ENCODE assay signal across 1 cellular context in the genomic region with DNA sequence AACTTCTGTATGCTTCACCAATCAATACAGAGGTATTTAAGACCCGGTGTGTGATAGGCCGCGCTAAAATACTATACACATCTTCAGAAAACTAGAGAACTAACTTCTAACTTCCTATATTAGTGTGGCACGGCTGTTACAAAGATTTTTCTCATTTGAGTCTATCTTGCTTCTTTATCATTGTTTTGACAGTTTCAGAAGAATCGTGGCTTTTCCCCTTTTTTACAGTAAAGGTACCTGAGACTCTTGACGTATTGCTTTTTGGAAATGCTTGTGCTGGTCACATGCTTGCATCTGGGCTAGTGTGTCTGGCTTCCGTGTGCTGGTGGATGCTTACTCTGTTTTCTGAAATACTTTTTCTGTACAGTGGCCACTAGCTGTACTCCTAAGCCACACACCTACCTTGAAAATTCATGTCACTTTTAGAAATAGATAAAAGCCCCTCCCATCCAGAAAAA.
A peak's percentile ranks its signal among the peaks of the same experiment; 100 is the strongest.
TF ChIP-seq lines count a peak whose summit lies in the region.

No MANE protein-coding gene starts in this region.

TF ChIP-seq in GM12878, 131 proteins besides CTCF, POLR2A, EP300 and RAD21 (continued from another document and continues in another):
- TF ChIP-seq, protein P1, sequence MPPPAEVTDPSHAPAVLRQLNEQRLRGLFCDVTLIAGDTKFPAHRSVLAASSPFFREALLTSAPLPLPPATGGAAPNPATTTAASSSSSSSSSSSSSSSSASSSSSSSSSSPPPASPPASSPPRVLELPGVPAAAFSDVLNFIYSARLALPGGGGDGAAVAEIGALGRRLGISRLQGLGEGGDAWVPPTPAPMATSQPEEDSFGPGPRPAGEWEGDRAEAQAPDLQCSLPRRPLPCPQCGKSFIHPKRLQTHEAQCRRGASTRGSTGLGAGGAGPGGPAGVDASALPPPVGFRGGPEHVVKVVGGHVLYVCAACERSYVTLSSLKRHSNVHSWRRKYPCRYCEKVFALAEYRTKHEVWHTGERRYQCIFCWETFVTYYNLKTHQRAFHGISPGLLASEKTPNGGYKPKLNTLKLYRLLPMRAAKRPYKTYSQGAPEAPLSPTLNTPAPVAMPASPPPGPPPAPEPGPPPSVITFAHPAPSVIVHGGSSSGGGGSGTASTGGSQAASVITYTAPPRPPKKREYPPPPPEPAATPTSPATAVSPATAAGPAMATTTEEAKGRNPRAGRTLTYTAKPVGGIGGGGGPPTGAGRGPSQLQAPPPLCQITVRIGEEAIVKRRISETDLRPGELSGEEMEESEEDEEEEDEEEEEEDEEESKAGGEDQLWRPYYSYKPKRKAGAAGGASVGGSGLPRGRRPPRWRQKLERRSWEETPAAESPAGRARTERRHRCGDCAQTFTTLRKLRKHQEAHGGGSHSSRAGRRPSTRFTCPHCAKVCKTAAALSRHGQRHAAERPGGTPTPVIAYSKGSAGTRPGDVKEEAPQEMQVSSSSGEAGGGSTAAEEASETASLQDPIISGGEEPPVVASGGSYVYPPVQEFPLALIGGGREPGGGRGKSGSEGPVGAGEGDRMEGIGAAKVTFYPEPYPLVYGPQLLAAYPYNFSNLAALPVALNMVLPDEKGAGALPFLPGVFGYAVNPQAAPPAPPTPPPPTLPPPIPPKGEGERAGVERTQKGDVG (CRISPR knock-in tag; IDR thresholded peaks at IDR 0.05) = no peak
- TF ChIP-seq CREM (IDR thresholded peaks at IDR 0.05; ENCODE audit: low read depth) = peak; percentile 32; the same call in 1 of the 2 replicates
- no peak for TF ChIP-seq EZH2 (IDR thresholded peaks at IDR 0.05; ENCODE audit: borderline replicate concordance, control insufficient read depth, low read depth, low read length)
- TF ChIP-seq JUNB (IDR thresholded peaks at IDR 0.05) = peak; percentile 51
- peak; percentile 64 for TF ChIP-seq RAD51 (IDR thresholded peaks at IDR 0.05)
- no peak for TF ChIP-seq RELA (IDR thresholded peaks at IDR 0.05; ENCODE audit: borderline replicate concordance, partially characterized antibody)
- TF ChIP-seq TARDBP (IDR thresholded peaks at IDR 0.05; ENCODE audit: borderline replicate concordance) = no peak
- no peak for TF ChIP-seq ZSCAN29 (IDR thresholded peaks at IDR 0.05)
- TF ChIP-seq MTA2 (IDR thresholded peaks at IDR 0.05; ENCODE audit: low read depth) = no peak
- no peak for TF ChIP-seq SRF (IDR thresholded peaks at IDR 0.05; ENCODE audit: low read depth in 2 of 2, low read length in 2 of 2)
- TF ChIP-seq MXI1 (IDR thresholded peaks at IDR 0.05; ENCODE audit: low read depth, low read length) = 0 out of 2 replicates have a peak, but pooled peaks have one; percentile 30
- no peak for TF ChIP-seq SIX5 (IDR thresholded peaks at IDR 0.05; ENCODE audit: low read depth, low read length, severe bottlenecking)
- TF ChIP-seq, protein P2, sequence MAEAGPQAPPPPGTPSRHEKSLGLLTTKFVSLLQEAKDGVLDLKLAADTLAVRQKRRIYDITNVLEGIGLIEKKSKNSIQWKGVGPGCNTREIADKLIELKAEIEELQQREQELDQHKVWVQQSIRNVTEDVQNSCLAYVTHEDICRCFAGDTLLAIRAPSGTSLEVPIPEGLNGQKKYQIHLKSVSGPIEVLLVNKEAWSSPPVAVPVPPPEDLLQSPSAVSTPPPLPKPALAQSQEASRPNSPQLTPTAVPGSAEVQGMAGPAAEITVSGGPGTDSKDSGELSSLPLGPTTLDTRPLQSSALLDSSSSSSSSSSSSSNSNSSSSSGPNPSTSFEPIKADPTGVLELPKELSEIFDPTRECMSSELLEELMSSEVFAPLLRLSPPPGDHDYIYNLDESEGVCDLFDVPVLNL (IDR thresholded peaks at IDR 0.05; ENCODE audit: low read depth, low read length) = no peak
- TF ChIP-seq MEF2B (IDR thresholded peaks at IDR 0.05; ENCODE audit: partially characterized antibody, poor library complexity, severe bottlenecking) = no peak
- TF ChIP-seq TCF12 (IDR thresholded peaks at IDR 0.05; ENCODE audit: low read depth, low read length) = no peak
- no peak for TF ChIP-seq SMARCA5 (IDR thresholded peaks at IDR 0.05)
- peak; percentile 54 to 64; a peak in 3 of 4 replicates for TF ChIP-seq BHLHE40 (IDR thresholded peaks at IDR 0.05; ENCODE audit: borderline replicate concordance in 1 of 2, low read depth in 2 of 2, low read length in 1 of 2)
- no peak for TF ChIP-seq CHD4 (IDR thresholded peaks at IDR 0.05)
- no peak for TF ChIP-seq POLR2AphosphoS2 (IDR thresholded peaks at IDR 0.05; ENCODE audit: low read depth, low read length)
- peak; percentile 47; the same call in 1 of the 2 replicates for TF ChIP-seq EED (IDR thresholded peaks at IDR 0.05; ENCODE audit: low read depth)
- TF ChIP-seq, protein P3, sequence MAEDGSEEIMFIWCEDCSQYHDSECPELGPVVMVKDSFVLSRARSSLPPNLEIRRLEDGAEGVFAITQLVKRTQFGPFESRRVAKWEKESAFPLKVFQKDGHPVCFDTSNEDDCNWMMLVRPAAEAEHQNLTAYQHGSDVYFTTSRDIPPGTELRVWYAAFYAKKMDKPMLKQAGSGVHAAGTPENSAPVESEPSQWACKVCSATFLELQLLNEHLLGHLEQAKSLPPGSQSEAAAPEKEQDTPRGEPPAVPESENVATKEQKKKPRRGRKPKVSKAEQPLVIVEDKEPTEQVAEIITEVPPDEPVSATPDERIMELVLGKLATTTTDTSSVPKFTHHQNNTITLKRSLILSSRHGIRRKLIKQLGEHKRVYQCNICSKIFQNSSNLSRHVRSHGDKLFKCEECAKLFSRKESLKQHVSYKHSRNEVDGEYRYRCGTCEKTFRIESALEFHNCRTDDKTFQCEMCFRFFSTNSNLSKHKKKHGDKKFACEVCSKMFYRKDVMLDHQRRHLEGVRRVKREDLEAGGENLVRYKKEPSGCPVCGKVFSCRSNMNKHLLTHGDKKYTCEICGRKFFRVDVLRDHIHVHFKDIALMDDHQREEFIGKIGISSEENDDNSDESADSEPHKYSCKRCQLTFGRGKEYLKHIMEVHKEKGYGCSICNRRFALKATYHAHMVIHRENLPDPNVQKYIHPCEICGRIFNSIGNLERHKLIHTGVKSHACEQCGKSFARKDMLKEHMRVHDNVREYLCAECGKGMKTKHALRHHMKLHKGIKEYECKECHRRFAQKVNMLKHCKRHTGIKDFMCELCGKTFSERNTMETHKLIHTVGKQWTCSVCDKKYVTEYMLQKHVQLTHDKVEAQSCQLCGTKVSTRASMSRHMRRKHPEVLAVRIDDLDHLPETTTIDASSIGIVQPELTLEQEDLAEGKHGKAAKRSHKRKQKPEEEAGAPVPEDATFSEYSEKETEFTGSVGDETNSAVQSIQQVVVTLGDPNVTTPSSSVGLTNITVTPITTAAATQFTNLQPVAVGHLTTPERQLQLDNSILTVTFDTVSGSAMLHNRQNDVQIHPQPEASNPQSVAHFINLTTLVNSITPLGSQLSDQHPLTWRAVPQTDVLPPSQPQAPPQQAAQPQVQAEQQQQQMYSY (CRISPR knock-in tag; IDR thresholded peaks at IDR 0.05) = no peak
- TF ChIP-seq, protein P4, sequence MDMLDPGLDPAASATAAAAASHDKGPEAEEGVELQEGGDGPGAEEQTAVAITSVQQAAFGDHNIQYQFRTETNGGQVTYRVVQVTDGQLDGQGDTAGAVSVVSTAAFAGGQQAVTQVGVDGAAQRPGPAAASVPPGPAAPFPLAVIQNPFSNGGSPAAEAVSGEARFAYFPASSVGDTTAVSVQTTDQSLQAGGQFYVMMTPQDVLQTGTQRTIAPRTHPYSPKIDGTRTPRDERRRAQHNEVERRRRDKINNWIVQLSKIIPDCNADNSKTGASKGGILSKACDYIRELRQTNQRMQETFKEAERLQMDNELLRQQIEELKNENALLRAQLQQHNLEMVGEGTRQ (IDR thresholded peaks at IDR 0.05; ENCODE audit: borderline replicate concordance, low read depth, low read length) = no peak
- TF ChIP-seq, protein P5, sequence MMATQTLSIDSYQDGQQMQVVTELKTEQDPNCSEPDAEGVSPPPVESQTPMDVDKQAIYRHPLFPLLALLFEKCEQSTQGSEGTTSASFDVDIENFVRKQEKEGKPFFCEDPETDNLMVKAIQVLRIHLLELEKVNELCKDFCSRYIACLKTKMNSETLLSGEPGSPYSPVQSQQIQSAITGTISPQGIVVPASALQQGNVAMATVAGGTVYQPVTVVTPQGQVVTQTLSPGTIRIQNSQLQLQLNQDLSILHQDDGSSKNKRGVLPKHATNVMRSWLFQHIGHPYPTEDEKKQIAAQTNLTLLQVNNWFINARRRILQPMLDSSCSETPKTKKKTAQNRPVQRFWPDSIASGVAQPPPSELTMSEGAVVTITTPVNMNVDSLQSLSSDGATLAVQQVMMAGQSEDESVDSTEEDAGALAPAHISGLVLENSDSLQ (IDR thresholded peaks at IDR 0.05) = no peak
- no peak for TF ChIP-seq CREB1 (IDR thresholded peaks at IDR 0.05; ENCODE audit: low read depth)
- TF ChIP-seq SREBF2 (IDR thresholded peaks at IDR 0.05; ENCODE audit: low read length) = no peak
- no peak; the same call in 1 of the 2 replicates for TF ChIP-seq NFIC (IDR thresholded peaks at IDR 0.05; ENCODE audit: low read depth, low read length)
- TF ChIP-seq MYB (IDR thresholded peaks at IDR 0.05; ENCODE audit: borderline replicate concordance, low read depth, low read length) = no peak
- TF ChIP-seq, protein P6, sequence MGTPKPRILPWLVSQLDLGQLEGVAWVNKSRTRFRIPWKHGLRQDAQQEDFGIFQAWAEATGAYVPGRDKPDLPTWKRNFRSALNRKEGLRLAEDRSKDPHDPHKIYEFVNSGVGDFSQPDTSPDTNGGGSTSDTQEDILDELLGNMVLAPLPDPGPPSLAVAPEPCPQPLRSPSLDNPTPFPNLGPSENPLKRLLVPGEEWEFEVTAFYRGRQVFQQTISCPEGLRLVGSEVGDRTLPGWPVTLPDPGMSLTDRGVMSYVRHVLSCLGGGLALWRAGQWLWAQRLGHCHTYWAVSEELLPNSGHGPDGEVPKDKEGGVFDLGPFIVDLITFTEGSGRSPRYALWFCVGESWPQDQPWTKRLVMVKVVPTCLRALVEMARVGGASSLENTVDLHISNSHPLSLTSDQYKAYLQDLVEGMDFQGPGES (IDR thresholded peaks at IDR 0.05) = no peak
- no peak for TF ChIP-seq WRNIP1 (IDR thresholded peaks at IDR 0.05; ENCODE audit: borderline replicate concordance, low read depth, low read length)
- TF ChIP-seq MYC (IDR thresholded peaks at IDR 0.05; ENCODE audit: insufficient read depth, insufficient read length, insufficient replicate concordance, low read length, severe bottlenecking) = no peak
- TF ChIP-seq, protein P7, sequence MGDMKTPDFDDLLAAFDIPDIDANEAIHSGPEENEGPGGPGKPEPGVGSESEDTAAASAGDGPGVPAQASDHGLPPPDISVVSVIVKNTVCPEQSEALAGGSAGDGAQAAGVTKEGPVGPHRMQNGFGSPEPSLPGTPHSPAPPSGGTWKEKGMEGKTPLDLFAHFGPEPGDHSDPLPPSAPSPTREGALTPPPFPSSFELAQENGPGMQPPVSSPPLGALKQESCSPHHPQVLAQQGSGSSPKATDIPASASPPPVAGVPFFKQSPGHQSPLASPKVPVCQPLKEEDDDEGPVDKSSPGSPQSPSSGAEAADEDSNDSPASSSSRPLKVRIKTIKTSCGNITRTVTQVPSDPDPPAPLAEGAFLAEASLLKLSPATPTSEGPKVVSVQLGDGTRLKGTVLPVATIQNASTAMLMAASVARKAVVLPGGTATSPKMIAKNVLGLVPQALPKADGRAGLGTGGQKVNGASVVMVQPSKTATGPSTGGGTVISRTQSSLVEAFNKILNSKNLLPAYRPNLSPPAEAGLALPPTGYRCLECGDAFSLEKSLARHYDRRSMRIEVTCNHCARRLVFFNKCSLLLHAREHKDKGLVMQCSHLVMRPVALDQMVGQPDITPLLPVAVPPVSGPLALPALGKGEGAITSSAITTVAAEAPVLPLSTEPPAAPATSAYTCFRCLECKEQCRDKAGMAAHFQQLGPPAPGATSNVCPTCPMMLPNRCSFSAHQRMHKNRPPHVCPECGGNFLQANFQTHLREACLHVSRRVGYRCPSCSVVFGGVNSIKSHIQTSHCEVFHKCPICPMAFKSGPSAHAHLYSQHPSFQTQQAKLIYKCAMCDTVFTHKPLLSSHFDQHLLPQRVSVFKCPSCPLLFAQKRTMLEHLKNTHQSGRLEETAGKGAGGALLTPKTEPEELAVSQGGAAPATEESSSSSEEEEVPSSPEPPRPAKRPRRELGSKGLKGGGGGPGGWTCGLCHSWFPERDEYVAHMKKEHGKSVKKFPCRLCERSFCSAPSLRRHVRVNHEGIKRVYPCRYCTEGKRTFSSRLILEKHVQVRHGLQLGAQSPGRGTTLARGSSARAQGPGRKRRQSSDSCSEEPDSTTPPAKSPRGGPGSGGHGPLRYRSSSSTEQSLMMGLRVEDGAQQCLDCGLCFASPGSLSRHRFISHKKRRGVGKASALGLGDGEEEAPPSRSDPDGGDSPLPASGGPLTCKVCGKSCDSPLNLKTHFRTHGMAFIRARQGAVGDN (IDR thresholded peaks at IDR 0.05) = no peak
- TF ChIP-seq, protein P8, sequence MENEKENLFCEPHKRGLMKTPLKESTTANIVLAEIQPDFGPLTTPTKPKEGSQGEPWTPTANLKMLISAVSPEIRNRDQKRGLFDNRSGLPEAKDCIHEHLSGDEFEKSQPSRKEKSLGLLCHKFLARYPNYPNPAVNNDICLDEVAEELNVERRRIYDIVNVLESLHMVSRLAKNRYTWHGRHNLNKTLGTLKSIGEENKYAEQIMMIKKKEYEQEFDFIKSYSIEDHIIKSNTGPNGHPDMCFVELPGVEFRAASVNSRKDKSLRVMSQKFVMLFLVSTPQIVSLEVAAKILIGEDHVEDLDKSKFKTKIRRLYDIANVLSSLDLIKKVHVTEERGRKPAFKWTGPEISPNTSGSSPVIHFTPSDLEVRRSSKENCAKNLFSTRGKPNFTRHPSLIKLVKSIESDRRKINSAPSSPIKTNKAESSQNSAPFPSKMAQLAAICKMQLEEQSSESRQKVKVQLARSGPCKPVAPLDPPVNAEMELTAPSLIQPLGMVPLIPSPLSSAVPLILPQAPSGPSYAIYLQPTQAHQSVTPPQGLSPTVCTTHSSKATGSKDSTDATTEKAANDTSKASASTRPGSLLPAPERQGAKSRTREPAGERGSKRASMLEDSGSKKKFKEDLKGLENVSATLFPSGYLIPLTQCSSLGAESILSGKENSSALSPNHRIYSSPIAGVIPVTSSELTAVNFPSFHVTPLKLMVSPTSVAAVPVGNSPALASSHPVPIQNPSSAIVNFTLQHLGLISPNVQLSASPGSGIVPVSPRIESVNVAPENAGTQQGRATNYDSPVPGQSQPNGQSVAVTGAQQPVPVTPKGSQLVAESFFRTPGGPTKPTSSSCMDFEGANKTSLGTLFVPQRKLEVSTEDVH (IDR thresholded peaks at IDR 0.05; ENCODE audit: low read depth, partially characterized antibody) = no peak
- no peak for TF ChIP-seq HDAC2 (IDR thresholded peaks at IDR 0.05)
- no peak for TF ChIP-seq JUND (IDR thresholded peaks at IDR 0.05; ENCODE audit: low read depth, low read length)
- no peak for TF ChIP-seq SUZ12 (IDR thresholded peaks at IDR 0.05; ENCODE audit: unreplicated experiment)
- no peak for TF ChIP-seq KAT2A (conservative IDR thresholded peaks at IDR 0.05; ENCODE audit: control insufficient read depth, low read depth, low read length)
- TF ChIP-seq, protein P9, sequence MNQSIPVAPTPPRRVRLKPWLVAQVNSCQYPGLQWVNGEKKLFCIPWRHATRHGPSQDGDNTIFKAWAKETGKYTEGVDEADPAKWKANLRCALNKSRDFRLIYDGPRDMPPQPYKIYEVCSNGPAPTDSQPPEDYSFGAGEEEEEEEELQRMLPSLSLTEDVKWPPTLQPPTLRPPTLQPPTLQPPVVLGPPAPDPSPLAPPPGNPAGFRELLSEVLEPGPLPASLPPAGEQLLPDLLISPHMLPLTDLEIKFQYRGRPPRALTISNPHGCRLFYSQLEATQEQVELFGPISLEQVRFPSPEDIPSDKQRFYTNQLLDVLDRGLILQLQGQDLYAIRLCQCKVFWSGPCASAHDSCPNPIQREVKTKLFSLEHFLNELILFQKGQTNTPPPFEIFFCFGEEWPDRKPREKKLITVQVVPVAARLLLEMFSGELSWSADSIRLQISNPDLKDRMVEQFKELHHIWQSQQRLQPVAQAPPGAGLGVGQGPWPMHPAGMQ (IDR thresholded peaks at IDR 0.05; ENCODE audit: borderline replicate concordance) = no peak
- TF ChIP-seq NR2F1 (conservative IDR thresholded peaks at IDR 0.05) = no peak
- no peak for TF ChIP-seq FOS (IDR thresholded peaks at IDR 0.05; ENCODE audit: borderline replicate concordance, extremely low read depth, insufficient read length)
- TF ChIP-seq SIN3A (IDR thresholded peaks at IDR 0.05; ENCODE audit: low read depth, low read length) = no peak
- no peak for TF ChIP-seq ZBED1 (IDR thresholded peaks at IDR 0.05; ENCODE audit: borderline replicate concordance)
